Comparison of ENCODE assay signal across 17 cellular contexts in genomic region chr6:1015819-1016218, GRCh38.
A peak's percentile ranks its signal among the peaks of the same experiment; 100 is the strongest.
DNase-seq lines count a peak whose midpoint lies in the region; ATAC-seq, FAIRE-seq and TF ChIP-seq lines count a peak whose summit lies in the region.
"Had no signal": no experiment of that assay in that cellular context is flagged by ENCODE, and none has a peak within 500 bp of the region (broad histone marks: within the 10 kb centered on the region; RNA-seq: fewer than 3 reads in every experiment).

No MANE protein-coding gene starts in this region.

- ATAC-seq in K562 = peak; percentile 60
- ATAC-seq: activated CD8-positive, alpha-beta memory T cell treated with anti-CD3 and anti-CD28 coated beads, Interleukin-2, amount 10 ng/mL, durations not matched to agents 7 days and 5 days; left cardiac atrium; naive thymus-derived CD4-positive, alpha-beta T cell had no signal

- no peak overlapping the region for H2BK120ac ChIP-seq in trophoblast cell (ENCODE audit: insufficient read depth, low read length, poor library complexity)

- no peak for TF ChIP-seq RAD21 in K562 (CRISPR knock-in tag; conservative IDR thresholded peaks at IDR 0.05 in 1 of 2, IDR thresholded peaks at IDR 0.05 in 1 of 2)

- no peak overlapping the region for H4K91ac ChIP-seq in trophoblast cell (ENCODE audit: low read depth, low read length)

- TF ChIP-seq POLR2A in K562 (conservative IDR thresholded peaks at IDR 0.05) (no peak), suprapubic skin (IDR thresholded peaks at IDR 0.05) (no peak)

- no peak overlapping the region for H3K4ac ChIP-seq in trophoblast cell (ENCODE audit: low read depth, low read length)

- no peak overlapping the region for H3K23ac ChIP-seq in trophoblast cell (ENCODE audit: low read length)

- TF ChIP-seq CTCF in LNCAP (IDR thresholded peaks at IDR 0.05) (peak; percentile 32; the same call in 1 of the 2 replicates), K562 (IDR thresholded peaks at IDR 0.05 in 2 of 3, conservative IDR thresholded peaks at IDR 0.05 in 1 of 3; ENCODE audit: insufficient read depth in 2 of 3, low read depth in 1 of 3, low read length in 3 of 3) (peak; percentile 12 to 17 (median 13); a peak in 1 of 6 replicates), nephron (IDR thresholded peaks at IDR 0.05; ENCODE audit: unreplicated experiment in 3 of 3) (peak; percentile 25 to 36 (median 34)), suprapubic skin (IDR thresholded peaks at IDR 0.05) (no peak)

- no peak for FAIRE-seq in K562 (lab: Jason Lieb, UNC)
- FAIRE-seq: frontal cortex, TTC549 had no signal

- H3K79me1 ChIP-seq in trophoblast cell (ENCODE audit: low read length) = no peaks in the 10 kb centered on the region

- POLR2A ChIA-PET in K562 (lab: Yijun Ruan, JAX) = interaction anchor here (0.7 kb wide), 1 partner anchor 925 kb away, joined by 3 read pairs; no protein-coding TSS in a partner anchor

- H4K8ac ChIP-seq in trophoblast cell (ENCODE audit: low read depth, low read length) = no peak overlapping the region

- intact Hi-C loops in K562 (cut with micrococcal nuclease) = no loop called here

- no peaks in the 10 kb centered on the region for H3K79me2 ChIP-seq in K562 (ENCODE audit: control insufficient read depth, insufficient read depth, low read length)
- no peaks in the 10 kb centered on the region for H3K79me2 ChIP-seq in trophoblast cell (ENCODE audit: control insufficient read depth, insufficient read depth, low read length, poor library complexity)

- BruUV-seq in K562 (replicated peaks; lab: Mats Ljungman, UMichigan) = no TSS peak

- H2BK12ac ChIP-seq in trophoblast cell (ENCODE audit: low read length) = no peak overlapping the region

- no peak overlapping the region for H4K12ac ChIP-seq in trophoblast cell (ENCODE audit: low read depth, low read length)

- no peaks in the 10 kb centered on the region for H3K4me1 Mint-ChIP-seq in nephron
- H3K4me1 Mint-ChIP-seq: activated CD8-positive, alpha-beta memory T cell treated with anti-CD3 and anti-CD28 coated beads, Interleukin-2, amount 10 ng/mL, durations not matched to agents 7 days and 5 days; naive thymus-derived CD4-positive, alpha-beta T cell had no signal

- H3K9me1 ChIP-seq in K562 (ENCODE audit: control insufficient read depth, insufficient read depth, low read length) = no peaks in the 10 kb centered on the region

- H3K27me3 ChIP-seq in K562 (ENCODE audit: control insufficient read depth in 2 of 2, insufficient read depth in 2 of 2, low read length in 2 of 2) (peaks cover 0 to 12% of the 10 kb centered on the region in 2 experiments; a peak in 4 of 5 replicates), trophoblast cell (ENCODE audit: insufficient read depth, low read length) (no peaks in the 10 kb centered on the region), suprapubic skin (no peaks in the 10 kb centered on the region)
- H3K27me3 ChIP-seq: Peyer's patch had no signal

- H3K36me3 ChIP-seq in K562 (ENCODE audit: control insufficient read depth, insufficient read depth, low read length) (no peaks in the 10 kb centered on the region), trophoblast cell (ENCODE audit: control insufficient read depth in 1 of 2, insufficient read depth in 2 of 2, low read length in 2 of 2) (no peaks in the 10 kb centered on the region), suprapubic skin (no peaks in the 10 kb centered on the region)
- H3K36me3 ChIP-seq: Peyer's patch had no signal

- peak overlapping the region in 1 of 3 experiments; percentile 14 for H3K27ac Mint-ChIP-seq in nephron
- H3K27ac Mint-ChIP-seq: activated CD8-positive, alpha-beta memory T cell treated with anti-CD3 and anti-CD28 coated beads, Interleukin-2, amount 10 ng/mL, durations not matched to agents 7 days and 5 days; naive thymus-derived CD4-positive, alpha-beta T cell had no signal

- DNase-seq in D341Med (ENCODE audit: low spot score) (peak; percentile 59), K562 (ENCODE audit: extremely low read depth in 1 of 4, low spot score in 3 of 4) (peak in 1 of 4 experiments; percentile 6), ureter (ENCODE audit: low spot score) (no peak), trophoblast cell (no peak), suprapubic skin (ENCODE audit: low spot score in 2 of 2) (no peak), NCI-H2171 (lab: John Stamatoyannopoulos, UW) (no peak)
- DNase-seq: activated CD8-positive, alpha-beta memory T cell treated with anti-CD3 and anti-CD28 coated beads, Interleukin-2, amount 10 ng/mL, durations not matched to agents 7 days and 5 days; dorsolateral prefrontal cortex; KBM-7; left cardiac atrium; naive thymus-derived CD4-positive, alpha-beta T cell; Peyer's patch; substantia nigra had no signal

- H4K20me1 ChIP-seq in K562 (replicated peaks; ENCODE audit: control insufficient read depth, insufficient read depth, low read length) = no peaks in the 10 kb centered on the region

- H3K27ac ChIP-seq in K562 (ENCODE audit: extremely low read depth, low read depth, low read length) = no peak overlapping the region
- H3K27ac ChIP-seq in trophoblast cell (ENCODE audit: low read depth, low read length) = no peak overlapping the region
- H3K27ac ChIP-seq in suprapubic skin = no peak overlapping the region
- H3K27ac ChIP-seq: dorsolateral prefrontal cortex, Peyer's patch had no signal

- peaks cover 8% of the 10 kb centered on the region for H3K27me3 Mint-ChIP-seq in nephron (ENCODE audit: low read depth)

- no peaks in the 10 kb centered on the region for H3K9me3 Mint-ChIP-seq in nephron

- CTCF ChIA-PET in K562 (lab: Yijun Ruan, JAX; ENCODE audit: low intra/inter-chr PET ratio) = no interaction called here

- H3K4me1 ChIP-seq in K562 (replicated peaks in 1 of 2; ENCODE audit: control insufficient read depth in 2 of 2, insufficient read depth in 2 of 2, low read length in 2 of 2) (no peaks in the 10 kb centered on the region), trophoblast cell (ENCODE audit: control insufficient read depth in 1 of 2, insufficient read depth in 2 of 2, low read length in 2 of 2) (no peaks in the 10 kb centered on the region), suprapubic skin (no peaks in the 10 kb centered on the region)
- H3K4me1 ChIP-seq: Peyer's patch had no signal

- H3K4me3 Mint-ChIP-seq in nephron = no peak overlapping the region
- H3K4me3 Mint-ChIP-seq: activated CD8-positive, alpha-beta memory T cell treated with anti-CD3 and anti-CD28 coated beads, Interleukin-2, amount 10 ng/mL, durations not matched to agents 7 days and 5 days; naive thymus-derived CD4-positive, alpha-beta T cell had no signal

- no peak overlapping the region for H2AK5ac ChIP-seq in trophoblast cell (ENCODE audit: low read length)

- H3K36me3 Mint-ChIP-seq in nephron (ENCODE audit: low read depth) = no peaks in the 10 kb centered on the region
- H3K36me3 Mint-ChIP-seq: activated CD8-positive, alpha-beta memory T cell treated with anti-CD3 and anti-CD28 coated beads, Interleukin-2, amount 10 ng/mL, durations not matched to agents 7 days and 5 days; naive thymus-derived CD4-positive, alpha-beta T cell had no signal

- no peaks in the 10 kb centered on the region for H3K9me3 ChIP-seq in K562 (replicated peaks; ENCODE audit: control insufficient read depth, insufficient read depth, low read depth, low read length)
- H3K9me3 ChIP-seq in trophoblast cell (ENCODE audit: insufficient read depth, low read depth, low read length) = peaks cover 2% of the 10 kb centered on the region
- H3K9me3 ChIP-seq in suprapubic skin = no peaks in the 10 kb centered on the region
- H3K9me3 ChIP-seq: Peyer's patch had no signal

- no peak for TF ChIP-seq EP300 in K562 (IDR thresholded peaks at IDR 0.05; ENCODE audit: low read length)
- no peak for TF ChIP-seq EP300 in suprapubic skin (IDR thresholded peaks at IDR 0.05)

- H3K4me3 ChIP-seq in K562 = no peak overlapping the region
- no peak overlapping the region for H3K4me3 ChIP-seq in trophoblast cell (ENCODE audit: low read depth, low read length)
- H3K4me3 ChIP-seq in suprapubic skin = no peak overlapping the region
- H3K4me3 ChIP-seq: dorsolateral prefrontal cortex, Peyer's patch had no signal

- H3K9ac ChIP-seq in K562 (ENCODE audit: insufficient read depth in 1 of 2, low read depth in 2 of 2, low read length in 2 of 2) = no peak overlapping the region
- no peak overlapping the region for H3K9ac ChIP-seq in trophoblast cell (ENCODE audit: low read length)

- in situ Hi-C loops in K562 (cut with MboI) = no loop called here

- no peak overlapping the region for H3K14ac ChIP-seq in trophoblast cell (ENCODE audit: low read length)

- no peak overlapping the region for H2BK5ac ChIP-seq in trophoblast cell (ENCODE audit: low read depth, low read length, poor library complexity)

- H3K4me2 ChIP-seq in K562 (ENCODE audit: insufficient read depth, low read length) (no peak overlapping the region), trophoblast cell (ENCODE audit: low read length) (no peak overlapping the region)

- H2AFZ ChIP-seq in K562 (ENCODE audit: low read depth, low read length) (no peak overlapping the region), trophoblast cell (ENCODE audit: insufficient read depth, low read length, poor library complexity) (no peak overlapping the region)

- H3K18ac ChIP-seq in trophoblast cell (ENCODE audit: low read length) = no peak overlapping the region

TF ChIP-seq in K562, 482 proteins besides CTCF, POLR2A, EP300 and RAD21 (continues in another document):
- TF ChIP-seq TSC22D4 (tag; IDR thresholded peaks at IDR 0.05) = no peak
- no peak for TF ChIP-seq DEAF1 (CRISPR knock-in tag; IDR thresholded peaks at IDR 0.05)
- TF ChIP-seq SRSF9 (IDR thresholded peaks at IDR 0.05; ENCODE audit: borderline replicate concordance, low read depth, low read length) = no peak
- no peak for TF ChIP-seq RBBP5 (IDR thresholded peaks at IDR 0.05; ENCODE audit: borderline replicate concordance, insufficient read depth, low read length, poor library complexity, severe bottlenecking)
- no peak for TF ChIP-seq BCL6 (CRISPR knock-in tag; IDR thresholded peaks at IDR 0.05)
- no peak for TF ChIP-seq MED1 (CRISPR knock-in tag; IDR thresholded peaks at IDR 0.05; ENCODE audit: borderline replicate concordance)

Comparison
In these comparisons a context has a peak if more than half of its experiments do, and no peak if none do; other contexts are left out.
1. CTCF ChIP-seq: peak in LNCAP (single experiment), K562 (3 of 3) and nephron (3 of 3); none in suprapubic skin (0 of 2).